ENCODE assay signal across 8 cellular contexts in the genomic region with DNA sequence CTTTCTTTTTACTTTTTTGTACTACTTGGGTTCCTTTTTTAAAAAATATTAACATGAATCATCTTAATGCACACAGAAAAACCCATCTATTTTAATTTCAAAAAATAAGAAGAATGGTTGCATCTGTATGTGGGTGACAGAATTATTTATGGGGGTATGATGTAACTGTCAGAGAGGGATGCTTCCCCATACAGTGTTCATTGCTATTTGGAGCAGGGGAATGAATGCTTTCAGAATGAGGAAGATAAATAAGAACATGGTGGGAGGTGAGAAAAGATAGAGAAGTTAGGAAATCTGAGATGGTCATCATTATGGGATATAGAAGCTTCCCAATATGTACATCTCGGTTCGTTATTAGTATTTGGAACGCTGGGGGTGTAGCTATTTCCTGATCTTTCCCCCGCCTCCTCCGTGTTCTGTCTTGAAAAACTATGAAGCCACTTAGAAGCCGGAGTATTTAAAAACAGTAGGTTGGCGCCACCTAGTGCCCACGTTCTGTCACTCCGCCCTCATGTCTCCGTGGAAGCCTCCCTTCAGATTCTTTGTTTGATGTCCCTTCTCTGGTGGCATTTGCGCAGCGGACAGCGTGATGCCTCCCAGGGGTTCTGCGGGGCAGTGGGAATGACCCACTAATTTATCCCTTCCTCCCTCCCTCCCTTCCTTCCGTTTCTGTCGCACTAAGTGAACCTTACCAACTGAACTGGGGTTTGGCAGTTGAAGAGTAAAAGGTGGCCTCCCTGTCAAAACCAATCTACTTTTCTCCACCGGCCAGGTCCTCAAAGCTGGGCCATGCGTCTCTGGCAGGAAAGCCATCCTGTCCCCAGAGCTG.
DNase-seq lines count a peak whose midpoint lies in the region; TF ChIP-seq lines count a peak whose summit lies in the region.

No MANE protein-coding gene starts in this region.

- TF ChIP-seq POLR2A in prostate gland (IDR thresholded peaks at IDR 0.05) (no peak), vagina (IDR thresholded peaks at IDR 0.05) (no peak)

- H3K27ac ChIP-seq in DOHH2 (ENCODE audit: low read depth, low read length): no peak overlapping the region
- H3K27ac ChIP-seq in GM23248: no peak overlapping the region
- H3K27ac ChIP-seq in prostate gland: no peak overlapping the region
- H3K27ac ChIP-seq in vagina: no peak overlapping the region

- CTCF ChIA-PET in activated naive CD4-positive, alpha-beta T cell treated with anti-CD3 and anti-CD28 coated beads, Interleukin-2, amount 10 ng/mL, durations not matched to agents 7 days and 5 days (lab: Charles Lee): interaction anchor here (0.8 to 1.8 kb wide), 6 partner anchors 9 to 625 kb away, joined by 3 to 6 read pairs (median 4); no protein-coding TSS in a partner anchor

- no peak overlapping the region for H3K4me3 Mint-ChIP-seq in activated naive CD4-positive, alpha-beta T cell treated with anti-CD3 and anti-CD28 coated beads, Interleukin-2, amount 10 ng/mL, durations not matched to agents 7 days and 5 days

- H3K36me3 Mint-ChIP-seq in activated naive CD4-positive, alpha-beta T cell treated with anti-CD3 and anti-CD28 coated beads, Interleukin-2, amount 10 ng/mL, durations not matched to agents 7 days and 5 days: no peaks in the 10 kb centered on the region

- 0 out of 2 replicates have a peak overlapping the region, but pooled peaks have one; percentile 32 for H3K9ac ChIP-seq in GM23248

- in situ Hi-C loops in GM23248 (cut with MboI): loop anchor here (10.0 to 25.0 kb wide), 2 partner anchors 624 to 1601 kb away; a partner anchor contains a TSS

- WGBS in GM23248 (ENCODE audit: low coverage in 1 of 2, low lambda C conversion rate in 2 of 2, missing lambda C conversion rate in 2 of 2), 2 experiments: 2 to 4% methylated on average over 18 of the region's 18 CpGs
- 5% methylated on average over 18 of the region's 18 CpGs for WGBS in prostate gland

- H3K27me3 Mint-ChIP-seq in activated naive CD4-positive, alpha-beta T cell treated with anti-CD3 and anti-CD28 coated beads, Interleukin-2, amount 10 ng/mL, durations not matched to agents 7 days and 5 days: no peaks in the 10 kb centered on the region

- TF ChIP-seq CTCF in DOHH2 (IDR thresholded peaks at IDR 0.05; ENCODE audit: low read depth, low read length, poor library complexity, severe bottlenecking): peak; percentile 82
- peak; percentile 51 to 78 (median 76) for TF ChIP-seq CTCF in prostate gland (IDR thresholded peaks at IDR 0.05)
- peak; percentile 63 to 75 (median 71) for TF ChIP-seq CTCF in vagina (IDR thresholded peaks at IDR 0.05)

- no peaks in the 10 kb centered on the region for H3K36me3 ChIP-seq in DOHH2 (ENCODE audit: control insufficient read depth, low read length)
- no peaks in the 10 kb centered on the region for H3K36me3 ChIP-seq in GM23248 (ENCODE audit: low read depth)
- H3K36me3 ChIP-seq in prostate gland: no peaks in the 10 kb centered on the region
- peaks cover 0 to 3% of the 10 kb centered on the region in 2 donors for H3K36me3 ChIP-seq in vagina

- H3K79me2 ChIP-seq in DOHH2 (ENCODE audit: control insufficient read depth, low read length) (no peaks in the 10 kb centered on the region), GM23248 (ENCODE audit: insufficient read depth) (no peaks in the 10 kb centered on the region)

- H3K9me3 Mint-ChIP-seq in activated naive CD4-positive, alpha-beta T cell treated with anti-CD3 and anti-CD28 coated beads, Interleukin-2, amount 10 ng/mL, durations not matched to agents 7 days and 5 days: no peaks in the 10 kb centered on the region

- H3F3A ChIP-seq in DOHH2 (ENCODE audit: control insufficient read depth, insufficient read depth) (no peaks in the 10 kb centered on the region), GM23248 (ENCODE audit: insufficient read depth) (no peaks in the 10 kb centered on the region)

- H3K9me2 ChIP-seq in DOHH2 (replicated peaks; ENCODE audit: control insufficient read depth, low read length) (no peaks in the 10 kb centered on the region), GM23248 (ENCODE audit: insufficient read depth) (no peaks in the 10 kb centered on the region)

- H3K4me3 ChIP-seq in DOHH2 (ENCODE audit: low read length): no peak overlapping the region; the same call in 1 of the 2 replicates
- peak overlapping the region; percentile 58 for H3K4me3 ChIP-seq in GM23248
- H3K4me3 ChIP-seq in prostate gland: no peak overlapping the region
- no peak overlapping the region for H3K4me3 ChIP-seq in vagina

- H3K4me1 Mint-ChIP-seq in activated naive CD4-positive, alpha-beta T cell treated with anti-CD3 and anti-CD28 coated beads, Interleukin-2, amount 10 ng/mL, durations not matched to agents 7 days and 5 days: no peaks in the 10 kb centered on the region

- no peaks in the 10 kb centered on the region for H3K27me3 ChIP-seq in DOHH2 (ENCODE audit: control insufficient read depth, low read length)
- no peaks in the 10 kb centered on the region for H3K27me3 ChIP-seq in GM23248 (replicated peaks; ENCODE audit: insufficient read depth)
- no peaks in the 10 kb centered on the region for H3K27me3 ChIP-seq in prostate gland (replicated peaks; ENCODE audit: insufficient read depth)
- H3K27me3 ChIP-seq in vagina: no peaks in the 10 kb centered on the region

- peak overlapping the region; percentile 24; the same call in 1 of the 2 replicates for H2AFZ ChIP-seq in GM23248

- peaks cover 6% of the 10 kb centered on the region; the same call in 1 of the 2 replicates for H3K4me1 ChIP-seq in DOHH2 (ENCODE audit: control insufficient read depth, low read length)
- H3K4me1 ChIP-seq in GM23248 (ENCODE audit: insufficient read depth): peaks cover 6% of the 10 kb centered on the region; the same call in 1 of the 2 replicates
- no peaks in the 10 kb centered on the region for H3K4me1 ChIP-seq in prostate gland (replicated peaks)
- H3K4me1 ChIP-seq in vagina: peaks cover 7% of the 10 kb centered on the region

- intact Hi-C loops in prostate gland (cut with DNase I) (loop anchor here (2.0 to 10.0 kb wide), 2 partner anchors 264 to 626 kb away; no protein-coding TSS in a partner anchor), vagina (cut with DNase I) (loop anchor here (2.0 to 10.0 kb wide), 2 partner anchors 324 to 628 kb away; a partner anchor contains a TSS)

- H3K4me2 ChIP-seq in DOHH2 (ENCODE audit: low read length) (peak overlapping the region; percentile 43), GM23248 (ENCODE audit: unreplicated experiment) (peak overlapping the region; percentile 89)

- H3K27ac Mint-ChIP-seq in activated naive CD4-positive, alpha-beta T cell treated with anti-CD3 and anti-CD28 coated beads, Interleukin-2, amount 10 ng/mL, durations not matched to agents 7 days and 5 days: no peak overlapping the region

- peak; percentile 83 for DNase-seq in GM23248
- peak; percentile 58 for DNase-seq in M059J (ENCODE audit: low read depth)
- peak; percentile 73 for DNase-seq in SK-N-DZ (ENCODE audit: low spot score)
- peak; percentile 78 for DNase-seq in activated naive CD4-positive, alpha-beta T cell treated with anti-CD3 and anti-CD28 coated beads, Interleukin-2, amount 10 ng/mL, durations not matched to agents 7 days and 5 days
- DNase-seq in glomerular visceral epithelial cell (ENCODE audit: extremely low spot score): peak; percentile 77
- peak; percentile 75 for DNase-seq in prostate gland (ENCODE audit: low spot score)
- DNase-seq in vagina (ENCODE audit: extremely low spot score in 2 of 2): no peak

- no peaks in the 10 kb centered on the region for H4K20me1 ChIP-seq in DOHH2 (ENCODE audit: control insufficient read depth, insufficient read depth, low read depth, low read length)
- H4K20me1 ChIP-seq in GM23248 (ENCODE audit: insufficient read depth): no peaks in the 10 kb centered on the region

- H3K9me3 ChIP-seq in DOHH2 (ENCODE audit: control insufficient read depth, insufficient read depth, low read length): no peaks in the 10 kb centered on the region
- H3K9me3 ChIP-seq in GM23248 (ENCODE audit: low read depth): no peaks in the 10 kb centered on the region
- no peaks in the 10 kb centered on the region for H3K9me3 ChIP-seq in prostate gland
- no peaks in the 10 kb centered on the region for H3K9me3 ChIP-seq in vagina

Comparison
In these comparisons a context has a peak if more than half of its experiments do, and no peak if none do; other contexts are left out.
1. DNase-seq: peak in GM23248 (single experiment), M059J (single experiment), SK-N-DZ (single experiment), activated naive CD4-positive, alpha-beta T cell treated with anti-CD3 and anti-CD28 coated beads, Interleukin-2, amount 10 ng/mL, durations not matched to agents 7 days and 5 days (single experiment), glomerular visceral epithelial cell (single experiment) and prostate gland (single experiment); none in vagina (0 of 2).
2. Peak in every context shown above with its lines, with median percentiles within 50 percentile points of each other: CTCF ChIP-seq.